In the genomic region with DNA sequence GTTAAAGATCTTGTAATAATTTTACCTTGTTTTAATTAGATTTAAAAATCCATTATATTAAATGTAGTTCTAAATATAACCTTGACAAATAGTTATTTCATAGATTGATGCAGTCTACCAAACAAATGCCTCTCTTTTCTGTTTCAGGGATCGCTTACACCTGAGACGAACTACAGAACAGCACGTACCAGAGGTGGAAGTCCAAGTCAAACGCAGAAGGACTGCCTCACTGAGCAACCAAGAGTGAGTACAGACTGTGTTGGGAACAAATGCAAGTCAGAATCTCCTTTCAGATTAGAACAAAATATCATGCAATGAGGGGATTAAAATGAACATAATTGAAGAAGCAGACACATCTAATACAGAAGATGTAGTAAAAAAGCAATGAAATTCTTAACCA, we compare ENCODE assay signal across 1 cellular context.
TF ChIP-seq lines count a peak whose summit lies in the region.

No MANE protein-coding gene starts in this region.

TF ChIP-seq in GM23338, 12 proteins besides CTCF, POLR2A, EP300 and RAD21:
- TF ChIP-seq, protein P1, sequence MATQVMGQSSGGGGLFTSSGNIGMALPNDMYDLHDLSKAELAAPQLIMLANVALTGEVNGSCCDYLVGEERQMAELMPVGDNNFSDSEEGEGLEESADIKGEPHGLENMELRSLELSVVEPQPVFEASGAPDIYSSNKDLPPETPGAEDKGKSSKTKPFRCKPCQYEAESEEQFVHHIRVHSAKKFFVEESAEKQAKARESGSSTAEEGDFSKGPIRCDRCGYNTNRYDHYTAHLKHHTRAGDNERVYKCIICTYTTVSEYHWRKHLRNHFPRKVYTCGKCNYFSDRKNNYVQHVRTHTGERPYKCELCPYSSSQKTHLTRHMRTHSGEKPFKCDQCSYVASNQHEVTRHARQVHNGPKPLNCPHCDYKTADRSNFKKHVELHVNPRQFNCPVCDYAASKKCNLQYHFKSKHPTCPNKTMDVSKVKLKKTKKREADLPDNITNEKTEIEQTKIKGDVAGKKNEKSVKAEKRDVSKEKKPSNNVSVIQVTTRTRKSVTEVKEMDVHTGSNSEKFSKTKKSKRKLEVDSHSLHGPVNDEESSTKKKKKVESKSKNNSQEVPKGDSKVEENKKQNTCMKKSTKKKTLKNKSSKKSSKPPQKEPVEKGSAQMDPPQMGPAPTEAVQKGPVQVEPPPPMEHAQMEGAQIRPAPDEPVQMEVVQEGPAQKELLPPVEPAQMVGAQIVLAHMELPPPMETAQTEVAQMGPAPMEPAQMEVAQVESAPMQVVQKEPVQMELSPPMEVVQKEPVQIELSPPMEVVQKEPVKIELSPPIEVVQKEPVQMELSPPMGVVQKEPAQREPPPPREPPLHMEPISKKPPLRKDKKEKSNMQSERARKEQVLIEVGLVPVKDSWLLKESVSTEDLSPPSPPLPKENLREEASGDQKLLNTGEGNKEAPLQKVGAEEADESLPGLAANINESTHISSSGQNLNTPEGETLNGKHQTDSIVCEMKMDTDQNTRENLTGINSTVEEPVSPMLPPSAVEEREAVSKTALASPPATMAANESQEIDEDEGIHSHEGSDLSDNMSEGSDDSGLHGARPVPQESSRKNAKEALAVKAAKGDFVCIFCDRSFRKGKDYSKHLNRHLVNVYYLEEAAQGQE (IDR thresholded peaks at IDR 0.05; ENCODE audit: unreplicated experiment): no peak
TF ChIP-seq in GM23338: peak in this region for 0.
